In genomic region chr2:85787282-85787980, GRCh38 we compare ENCODE assay signal across 24 cellular contexts. TPM values are rescaled to one million over a fixed set of nuclear protein-coding genes. Genes with fewer than 3 reads are reported as not detected.
A peak's percentile ranks its signal among the peaks of the same experiment; 100 is the strongest.
DNase-seq lines count a peak whose midpoint lies in the region; ATAC-seq and TF ChIP-seq lines count a peak whose summit lies in the region.
"Had no signal": no experiment of that assay in that cellular context is flagged by ENCODE, and none has a peak within 500 bp of the region (broad histone marks: within the 10 kb centered on the region; RNA-seq: fewer than 3 reads in every experiment).

No MANE protein-coding gene starts in this region.

- H4K8ac ChIP-seq in mesenchymal stem cell (ENCODE audit: low read length), result no peak overlapping the region

- no peak overlapping the region for H3K9ac ChIP-seq in mesenchymal stem cell (ENCODE audit: low read length)

- no peaks in the 10 kb centered on the region for H3K79me1 ChIP-seq in mesenchymal stem cell (replicated peaks; ENCODE audit: low read length, poor library complexity, severe bottlenecking)

- H2BK120ac ChIP-seq in mesenchymal stem cell (ENCODE audit: low read depth, low read length), result no peak overlapping the region

- H3K27me3 ChIP-seq in left ventricle myocardium inferior (ENCODE audit: low read depth), result no peaks in the 10 kb centered on the region
- H3K27me3 ChIP-seq in heart right ventricle, result no peaks in the 10 kb centered on the region
- peaks cover 5 to 9% of the 10 kb centered on the region in 2 experiments for H3K27me3 ChIP-seq in mesenchymal stem cell (ENCODE audit: control insufficient read depth in 1 of 2, insufficient read depth in 1 of 2, low read length in 2 of 2)
- no peaks in the 10 kb centered on the region for H3K27me3 ChIP-seq in upper lobe of right lung
- H3K27me3 ChIP-seq: Peyer's patch, SJCRH30 had no signal

- H3K4ac ChIP-seq in mesenchymal stem cell (ENCODE audit: low read depth in 1 of 2, low read length in 2 of 2), result no peak overlapping the region

- peak overlapping the region; percentile 17 for H3K27ac ChIP-seq in left ventricle myocardium inferior (replicated peaks)
- H3K27ac ChIP-seq in heart right ventricle, result peak overlapping the region in 1 of 10 donors; percentile 17
- H3K27ac ChIP-seq in mesenchymal stem cell (ENCODE audit: low read length, poor library complexity, severe bottlenecking), result no peak overlapping the region
- H3K27ac ChIP-seq in upper lobe of right lung, result no peak overlapping the region
- H3K27ac ChIP-seq: C4-2B, HL-60, Peyer's patch, SJCRH30 had no signal

- 88 to 96% methylated on average over 8 of the region's 8 CpGs for WGBS in heart right ventricle, 2 donors
- WGBS in mesenchymal stem cell, result 77% methylated on average over 8 of the region's 8 CpGs

- H2AK5ac ChIP-seq in mesenchymal stem cell (ENCODE audit: low read length, severe bottlenecking), result no peak overlapping the region

- no peaks in the 10 kb centered on the region for H3K36me3 Mint-ChIP-seq in stimulated activated effector memory CD8-positive, alpha-beta T cell treated with anti-CD3 and anti-CD28 coated beads, Interleukin-12 subunit alpha, Interleukin-12 subunit beta, amount 100 ng/mL, for 72 hours

- TF ChIP-seq CTCF in left ventricle myocardium inferior (IDR thresholded peaks at IDR 0.05; ENCODE audit: borderline replicate concordance), result no peak
- TF ChIP-seq CTCF in heart right ventricle (IDR thresholded peaks at IDR 0.05), result no peak
- TF ChIP-seq CTCF in upper lobe of right lung (IDR thresholded peaks at IDR 0.05), result no peak

- no peaks in the 10 kb centered on the region for H3K9me3 Mint-ChIP-seq in stimulated activated effector memory CD8-positive, alpha-beta T cell treated with anti-CD3 and anti-CD28 coated beads, Interleukin-12 subunit alpha, Interleukin-12 subunit beta, amount 100 ng/mL, for 72 hours
- H3K9me3 Mint-ChIP-seq: CD8-positive, alpha-beta memory T cell had no signal

- ATAC-seq in heart right ventricle (no peak), upper lobe of right lung (no peak), HG02623 (IDR thresholded peaks at IDR 0.05; ENCODE audit: unreplicated experiment) (no peak)
- no peak for ATAC-seq in stimulated activated effector memory CD8-positive, alpha-beta T cell treated with anti-CD3 and anti-CD28 coated beads, Interleukin-12 subunit alpha, Interleukin-12 subunit beta, amount 100 ng/mL, for 72 hours
- ATAC-seq: HCT116 had no signal

- peaks cover 85% of the 10 kb centered on the region for H3K4me1 ChIP-seq in left ventricle myocardium inferior
- peaks cover 12 to 66% (median 38%) of the 10 kb centered on the region in 9 donors for H3K4me1 ChIP-seq in heart right ventricle
- peaks cover 30% of the 10 kb centered on the region for H3K4me1 ChIP-seq in mesenchymal stem cell (ENCODE audit: control insufficient read depth, insufficient read depth, low read depth, low read length)
- peaks cover 32% of the 10 kb centered on the region for H3K4me1 ChIP-seq in upper lobe of right lung

- H3K36me3 ChIP-seq in left ventricle myocardium inferior (peaks cover 39% of the 10 kb centered on the region), heart right ventricle (peaks cover 0 to 69% (median 9%) of the 10 kb centered on the region in 9 donors), mesenchymal stem cell (ENCODE audit: control insufficient read depth in 1 of 2, insufficient read depth in 2 of 2, low read depth in 1 of 2, low read length in 2 of 2) (peaks cover 4 to 22% of the 10 kb centered on the region in 2 experiments), upper lobe of right lung (peaks cover 42% of the 10 kb centered on the region)
- H3K36me3 ChIP-seq: Peyer's patch had no signal

- DNase-seq in left ventricle myocardium inferior (no peak), heart right ventricle (no peak), mesenchymal stem cell (no peak), upper lobe of right lung (peak; percentile 59), NCI-H2171 (lab: John Stamatoyannopoulos, UW) (no peak)
- DNase-seq in stimulated activated effector memory CD8-positive, alpha-beta T cell treated with anti-CD3 and anti-CD28 coated beads, Interleukin-12 subunit alpha, Interleukin-12 subunit beta, amount 100 ng/mL, for 72 hours (ENCODE audit: low spot score in 2 of 2), result no peak
- DNase-seq in stimulated activated CD8-positive, alpha-beta memory T cell treated with anti-CD3 and anti-CD28 coated beads, Interleukin-4, amount 100 ng/mL, for 48 hours, result no peak
- DNase-seq: Calu3, DMS153, GOT3, KG1, NCI-H1092, NCI-H1436 treated with DMSO at 0.1 percent for 48 hours, NCI-H2029, NCI-H226, NCI-H510A treated with DMSO at 0.1 percent for 48 hours, NCI-H748 treated with DMSO at 0.1 percent for 48 hours, SJCRH30 had no signal

- intact Hi-C loops in left ventricle myocardium inferior (cut with micrococcal nuclease) (no loop called here), heart right ventricle (cut with DNase I) (no loop called here), upper lobe of right lung (cut with DNase I) (no loop called here)

- peak overlapping the region; percentile 40 for H3K27ac Mint-ChIP-seq in stimulated activated effector memory CD8-positive, alpha-beta T cell treated with anti-CD3 and anti-CD28 coated beads, Interleukin-12 subunit alpha, Interleukin-12 subunit beta, amount 100 ng/mL, for 72 hours

- no peak overlapping the region for H3K14ac ChIP-seq in mesenchymal stem cell (ENCODE audit: low read length in 2 of 2)

- no peak overlapping the region for H3K23ac ChIP-seq in mesenchymal stem cell (ENCODE audit: low read length in 2 of 2)

- peak overlapping the region; percentile 7 for H2BK15ac ChIP-seq in mesenchymal stem cell (ENCODE audit: low read depth, poor library complexity, severe bottlenecking)

- H3K18ac ChIP-seq in mesenchymal stem cell (ENCODE audit: low read depth in 1 of 2, low read length in 2 of 2), result no peak overlapping the region

- H3K4me2 ChIP-seq in mesenchymal stem cell (ENCODE audit: low read length, poor library complexity, severe bottlenecking), result no peak overlapping the region

- H3K9me3 ChIP-seq in left ventricle myocardium inferior (replicated peaks) (no peaks in the 10 kb centered on the region), heart right ventricle (no peaks in the 10 kb centered on the region), mesenchymal stem cell (ENCODE audit: control insufficient read depth, low read length) (no peaks in the 10 kb centered on the region), upper lobe of right lung (no peaks in the 10 kb centered on the region)
- H3K9me3 ChIP-seq: Peyer's patch, SJCRH30 had no signal

- H2AFZ ChIP-seq in mesenchymal stem cell (ENCODE audit: low read depth, low read length), result no peak overlapping the region

- no peak overlapping the region for H2BK5ac ChIP-seq in mesenchymal stem cell (ENCODE audit: low read depth, low read length, poor library complexity, severe bottlenecking)

- no peak overlapping the region for H2BK12ac ChIP-seq in mesenchymal stem cell (ENCODE audit: low read length in 2 of 2)

- no peak overlapping the region for H4K91ac ChIP-seq in mesenchymal stem cell (ENCODE audit: low read length)

- H3K4me3 ChIP-seq in left ventricle myocardium inferior (no peak overlapping the region), heart right ventricle (no peak overlapping the region), mesenchymal stem cell (ENCODE audit: insufficient read depth in 1 of 2, low read depth in 1 of 2, low read length in 2 of 2) (no peak overlapping the region), upper lobe of right lung (no peak overlapping the region)
- H3K4me3 ChIP-seq: Peyer's patch, SJCRH30 had no signal

- peaks cover 10% of the 10 kb centered on the region for H3K4me1 Mint-ChIP-seq in stimulated activated effector memory CD8-positive, alpha-beta T cell treated with anti-CD3 and anti-CD28 coated beads, Interleukin-12 subunit alpha, Interleukin-12 subunit beta, amount 100 ng/mL, for 72 hours

- no peak overlapping the region for H3K4me3 Mint-ChIP-seq in stimulated activated effector memory CD8-positive, alpha-beta T cell treated with anti-CD3 and anti-CD28 coated beads, Interleukin-12 subunit alpha, Interleukin-12 subunit beta, amount 100 ng/mL, for 72 hours
- H3K4me3 Mint-ChIP-seq: CD8-positive, alpha-beta memory T cell had no signal

RNA-seq across cellular contexts. Expression of gene ATOH8, which starts 33.6 kb away (rescaled TPM):
- total RNA-seq in left ventricle myocardium inferior, result 23.3 TPM
- 10 to 100 TPM in 9 of 10 donors, 1 to 10 TPM in 1; 8.7 to 33.4 (median 15.2) TPM for total RNA-seq in heart right ventricle
- polyA plus RNA-seq in heart right ventricle, result 10 to 100 TPM; 35.2 to 45.9 TPM
- 5.8 TPM for polyA plus RNA-seq in mesenchymal stem cell (2013, experiment 1 of 2)
- 6.0 TPM for polyA plus RNA-seq in mesenchymal stem cell (2013, experiment 2 of 2)
- total RNA-seq in upper lobe of right lung, result 93.6 TPM
- total RNA-seq: CD8-positive, alpha-beta memory T cell had no signal
- polyA plus RNA-seq: CD8-positive, alpha-beta memory T cell had no signal
